ENCODE assay signal across 16 cellular contexts in the genomic region with DNA sequence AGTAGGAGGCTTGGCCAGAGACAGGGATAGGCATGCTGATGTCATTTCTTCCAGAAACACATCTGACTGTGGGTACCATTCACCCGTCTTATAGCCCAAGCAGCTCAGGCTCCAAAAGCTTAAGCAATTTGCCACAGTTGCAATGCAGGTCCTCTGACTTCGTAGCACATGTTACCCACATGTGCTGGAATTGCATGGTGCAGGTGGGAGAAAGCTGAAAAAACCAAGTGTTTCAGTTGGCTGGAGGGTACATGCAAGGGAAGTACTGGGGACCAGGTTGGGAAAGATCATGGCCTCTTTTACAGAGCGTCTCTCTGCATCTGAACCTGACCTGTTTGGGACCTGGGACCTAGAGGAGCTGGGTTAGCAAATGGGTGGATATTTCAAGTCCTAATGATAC. TPM values are rescaled to one million over a fixed set of nuclear protein-coding genes. Genes with fewer than 3 reads are reported as not detected.
A peak's percentile ranks its signal among the peaks of the same experiment; 100 is the strongest.
DNase-seq lines count a peak whose midpoint lies in the region; ATAC-seq, FAIRE-seq and TF ChIP-seq lines count a peak whose summit lies in the region.
"Had no signal": no experiment of that assay in that cellular context is flagged by ENCODE, and none has a peak within 500 bp of the region (broad histone marks: within the 10 kb centered on the region; RNA-seq: fewer than 3 reads in every experiment).

No MANE protein-coding gene starts in this region.

- no peak overlapping the region for H3K4me3 ChIP-seq in kidney (ENCODE audit: low read length in 2 of 2)

- H3K27me3 Mint-ChIP-seq in CD4-positive, alpha-beta T cell, result no peaks in the 10 kb centered on the region

- H3K4me1 Mint-ChIP-seq in CD4-positive, alpha-beta T cell (ENCODE audit: low read depth), result peaks cover 89% of the 10 kb centered on the region
- H3K4me1 Mint-ChIP-seq in stimulated activated effector memory CD8-positive, alpha-beta T cell treated with anti-CD3 and anti-CD28 coated beads, Interleukin-12 subunit alpha, Interleukin-12 subunit beta, amount 100 ng/mL, for 72 hours, result peaks cover 89% of the 10 kb centered on the region

- H3K36me3 Mint-ChIP-seq in CD4-positive, alpha-beta T cell (ENCODE audit: low read depth), result no peaks in the 10 kb centered on the region
- H3K36me3 Mint-ChIP-seq in stimulated activated effector memory CD8-positive, alpha-beta T cell treated with anti-CD3 and anti-CD28 coated beads, Interleukin-12 subunit alpha, Interleukin-12 subunit beta, amount 100 ng/mL, for 72 hours, result peaks cover 5% of the 10 kb centered on the region

- FAIRE-seq in kidney (lab: Jason Lieb, UNC), result no peak
- FAIRE-seq: G401.6 had no signal

- no peaks in the 10 kb centered on the region for H3K27me3 ChIP-seq in CD4-positive, alpha-beta T cell (ENCODE audit: control insufficient read depth, insufficient read depth, low read length)

- no peak overlapping the region for H3K9ac ChIP-seq in kidney (ENCODE audit: low read length in 2 of 2)

- no peak for ATAC-seq in CD4-positive, alpha-beta T cell (ENCODE audit: poor library complexity)
- ATAC-seq in stimulated activated effector memory CD8-positive, alpha-beta T cell treated with anti-CD3 and anti-CD28 coated beads, Interleukin-12 subunit alpha, Interleukin-12 subunit beta, amount 100 ng/mL, for 72 hours, result no peak

- DNase-seq in CD4-positive, alpha-beta T cell, result no peak
- peak; percentile 13 for DNase-seq in kidney
- DNase-seq in stimulated activated effector memory CD8-positive, alpha-beta T cell treated with anti-CD3 and anti-CD28 coated beads, Interleukin-12 subunit alpha, Interleukin-12 subunit beta, amount 100 ng/mL, for 72 hours (ENCODE audit: low spot score in 2 of 2), result no peak
- DNase-seq in NCI-H1417 treated with DMSO at 0.1 percent for 48 hours (lab: John Stamatoyannopoulos, UW), result no peak
- DNase-seq in effector CD4-positive, alpha-beta T cell, result no peak
- no peak for DNase-seq in NCI-H146 (lab: John Stamatoyannopoulos, UW)
- DNase-seq: DMS79 treated with DMSO at 0.1 percent for 48 hours, IMR-90, NCI-H1105 treated with DMSO at 0.1 percent for 48 hours, NCI-H187 treated with DMSO at 0.1 percent for 48 hours, NCI-H526 treated with DMSO at 0.1 percent for 48 hours, OCI-M1, RPMI8226, SIG-M5 had no signal

- peaks cover 9% of the 10 kb centered on the region in 2 donors for H3K4me1 ChIP-seq in kidney (ENCODE audit: control insufficient read depth in 1 of 2, insufficient read depth in 1 of 2, low read depth in 1 of 2, low read length in 2 of 2)

- no peaks in the 10 kb centered on the region for H3K9me3 ChIP-seq in CD4-positive, alpha-beta T cell (ENCODE audit: control insufficient read depth, low read length)
- no peaks in the 10 kb centered on the region for H3K9me3 ChIP-seq in KOPT-K1 (ENCODE audit: insufficient read depth, low read length, poor library complexity, severe bottlenecking)
- H3K9me3 ChIP-seq in kidney (ENCODE audit: control insufficient read depth in 1 of 2, low read length in 2 of 2), result no peaks in the 10 kb centered on the region

- CTCF ChIA-PET in CD4-positive, alpha-beta T cell (lab: Charles Lee), result interaction anchor here (1.0 to 2.0 kb wide), 3 partner anchors 19 to 41 kb away, joined by 3 to 8 read pairs (median 3); no protein-coding TSS in a partner anchor

- no peak overlapping the region for H3K4me3 Mint-ChIP-seq in CD4-positive, alpha-beta T cell
- peak overlapping the region; percentile 50 for H3K4me3 Mint-ChIP-seq in stimulated activated effector memory CD8-positive, alpha-beta T cell treated with anti-CD3 and anti-CD28 coated beads, Interleukin-12 subunit alpha, Interleukin-12 subunit beta, amount 100 ng/mL, for 72 hours

- H3K27ac ChIP-seq in CD4-positive, alpha-beta T cell (ENCODE audit: low read depth, low read length), result no peak overlapping the region
- H3K27ac ChIP-seq in KOPT-K1 (ENCODE audit: low read depth, low read length, poor library complexity, severe bottlenecking) (peak overlapping the region; percentile 48), kidney (ENCODE audit: low read depth in 2 of 2, low read length in 2 of 2) (no peak overlapping the region)

- H3K9me3 Mint-ChIP-seq in CD4-positive, alpha-beta T cell, result peaks cover 3% of the 10 kb centered on the region
- H3K9me3 Mint-ChIP-seq in stimulated activated effector memory CD8-positive, alpha-beta T cell treated with anti-CD3 and anti-CD28 coated beads, Interleukin-12 subunit alpha, Interleukin-12 subunit beta, amount 100 ng/mL, for 72 hours, result no peaks in the 10 kb centered on the region

- POLR2A ChIA-PET in CD4-positive, alpha-beta T cell (lab: Charles Lee), result interaction anchor here (1.1 to 2.9 kb wide), 4 partner anchors 42 to 170 kb away, joined by 3 to 15 read pairs (median 4); a partner anchor contains a TSS

- peak overlapping the region; percentile 95 for H3K27ac Mint-ChIP-seq in CD4-positive, alpha-beta T cell
- H3K27ac Mint-ChIP-seq in stimulated activated effector memory CD8-positive, alpha-beta T cell treated with anti-CD3 and anti-CD28 coated beads, Interleukin-12 subunit alpha, Interleukin-12 subunit beta, amount 100 ng/mL, for 72 hours, result no peak overlapping the region

- intact Hi-C loops in CD4-positive, alpha-beta T cell (cut with DNase I, micrococcal nuclease), result loop anchor here in 1 of 2 experiments (2.0 kb wide), 1 partner anchor 18 kb away; no protein-coding TSS in a partner anchor
- intact Hi-C loops in kidney (cut with DNase I), result no loop called here

- no peak for TF ChIP-seq CTCF in CD4-positive, alpha-beta T cell (IDR thresholded peaks at IDR 0.05)
- no peak for TF ChIP-seq CTCF in kidney (IDR thresholded peaks at IDR 0.05; ENCODE audit: borderline replicate concordance, extremely low read depth, insufficient read depth)

- no peaks in the 10 kb centered on the region for H3K36me3 ChIP-seq in KOPT-K1 (ENCODE audit: insufficient read depth, low read length)
- no peaks in the 10 kb centered on the region for H3K36me3 ChIP-seq in kidney (ENCODE audit: control insufficient read depth in 1 of 2, insufficient read depth in 2 of 2, low read length in 2 of 2)

RNA-seq across cellular contexts. Expression of a gene that starts 45.9 kb away (rescaled TPM):
- 10 to 100 TPM; 82.6 to 91.8 TPM for total RNA-seq in CD4-positive, alpha-beta T cell
- total RNA-seq in kidney, result 17.4 TPM
- polyA plus RNA-seq in kidney (ENCODE audit: insufficient read depth, low read depth, low replicate concordance), result 2.8 TPM
